ENCODE assay signal across 15 cellular contexts in genomic region chr4:89295415-89295927, GRCh38. TPM values are rescaled to one million over a fixed set of nuclear protein-coding genes. Genes with fewer than 3 reads are reported as not detected.
DNase-seq lines count a peak whose midpoint lies in the region; ATAC-seq and TF ChIP-seq lines count a peak whose summit lies in the region.
"Had no signal": no experiment of that assay in that cellular context is flagged by ENCODE, and none has a peak within 500 bp of the region (broad histone marks: within the 10 kb centered on the region; RNA-seq: fewer than 3 reads in every experiment).

No MANE protein-coding gene starts in this region.

- TF ChIP-seq POLR2A in spleen (IDR thresholded peaks at IDR 0.05), result no peak

- H3K36me3 ChIP-seq in OCI-LY3 (replicated peaks; ENCODE audit: low read depth, low read length) (no peaks in the 10 kb centered on the region), spleen (no peaks in the 10 kb centered on the region)
- H3K36me3 ChIP-seq: SJSA1, tibial artery had no signal

- H3K79me2 ChIP-seq in OCI-LY3 (ENCODE audit: low read length), result no peaks in the 10 kb centered on the region

- peak overlapping the region; percentile 94 for H3K27ac Mint-ChIP-seq in activated naive CD4-positive, alpha-beta T cell treated with anti-CD3 and anti-CD28 coated beads for 36 hours
- peak overlapping the region; percentile 93 for H3K27ac Mint-ChIP-seq in central memory CD8-positive, alpha-beta T cell (ENCODE audit: low read depth)

- H3K9me3 ChIP-seq in OCI-LY3 (ENCODE audit: insufficient read depth, low read length) (peaks cover 6% of the 10 kb centered on the region; the same call in 1 of the 2 replicates), spleen (no peaks in the 10 kb centered on the region)
- H3K9me3 ChIP-seq: psoas muscle, SJSA1, tibial artery had no signal

- CTCF ChIA-PET in activated naive CD4-positive, alpha-beta T cell treated with anti-CD3 and anti-CD28 coated beads for 36 hours (lab: Charles Lee), result interaction anchor here (0.9 to 2.5 kb wide), 6 partner anchors 10 to 70 kb away, joined by 3 to 13 read pairs (median 4); no protein-coding TSS in a partner anchor

- no peaks in the 10 kb centered on the region for H3K27me3 Mint-ChIP-seq in activated naive CD4-positive, alpha-beta T cell treated with anti-CD3 and anti-CD28 coated beads for 36 hours (ENCODE audit: low read depth)
- no peaks in the 10 kb centered on the region for H3K27me3 Mint-ChIP-seq in central memory CD8-positive, alpha-beta T cell

- H3K4me3 Mint-ChIP-seq in activated naive CD4-positive, alpha-beta T cell treated with anti-CD3 and anti-CD28 coated beads for 36 hours, result peak overlapping the region; percentile 44
- H3K4me3 Mint-ChIP-seq in central memory CD8-positive, alpha-beta T cell, result peak overlapping the region; percentile 65

- H3K9ac ChIP-seq in OCI-LY3 (ENCODE audit: low read length), result no peak overlapping the region

- no peaks in the 10 kb centered on the region for H4K20me1 ChIP-seq in OCI-LY3 (ENCODE audit: insufficient read depth, low read length)

- H3K27ac ChIP-seq in OCI-LY3 (ENCODE audit: low read length) (no peak overlapping the region), spleen (peak overlapping the region; percentile 37 to 90 (median 76))
- H3K27ac ChIP-seq: psoas muscle, SJSA1, tibial artery had no signal

- no peaks in the 10 kb centered on the region for H3K9me3 Mint-ChIP-seq in activated naive CD4-positive, alpha-beta T cell treated with anti-CD3 and anti-CD28 coated beads for 36 hours
- no peaks in the 10 kb centered on the region for H3K9me3 Mint-ChIP-seq in central memory CD8-positive, alpha-beta T cell

- H3K27me3 ChIP-seq in OCI-LY3 (ENCODE audit: low read depth, low read length) (0 out of 2 replicates have a peak, but pooled peaks cover 3% of the 10 kb centered on the region), spleen (replicated peaks in 1 of 7) (no peaks in the 10 kb centered on the region)
- H3K27me3 ChIP-seq: SJSA1, tibial artery had no signal

- intact Hi-C loops in activated naive CD4-positive, alpha-beta T cell treated with anti-CD3 and anti-CD28 coated beads for 36 hours (cut with micrococcal nuclease), result loop anchor here (1.0 to 10.0 kb wide), 16 partner anchors 22 to 1011 kb away; partner anchors contain the start of genes HERC3, HERC5, PPM1K and TIGD2
- intact Hi-C loops in spleen (cut with DNase I; ENCODE audit: low total_unique reads), result no loop called here

- peak overlapping the region; percentile 28 for H3K4me2 ChIP-seq in OCI-LY3 (ENCODE audit: low read length)

- 85 to 97% (median 92%) methylated on average over 3 of the region's 3 CpGs for WGBS in spleen, 5 donors

- TF ChIP-seq CTCF in OCI-LY3 (IDR thresholded peaks at IDR 0.05; ENCODE audit: low read depth, low read length) (no peak), spleen (IDR thresholded peaks at IDR 0.05 in 8 of 11, conservative IDR thresholded peaks at IDR 0.05 in 3 of 11) (no peak)

- peaks cover 69% of the 10 kb centered on the region for H3K4me1 ChIP-seq in OCI-LY3 (ENCODE audit: low read length)
- peaks cover 43 to 100% (median 82%) of the 10 kb centered on the region in 6 donors for H3K4me1 ChIP-seq in spleen
- H3K4me1 ChIP-seq: psoas muscle, SJSA1 had no signal

- H3K36me3 Mint-ChIP-seq in activated naive CD4-positive, alpha-beta T cell treated with anti-CD3 and anti-CD28 coated beads for 36 hours (ENCODE audit: low read depth), result no peaks in the 10 kb centered on the region
- H3K36me3 Mint-ChIP-seq in central memory CD8-positive, alpha-beta T cell (ENCODE audit: insufficient read depth), result peaks cover 23% of the 10 kb centered on the region

- peaks cover 78% of the 10 kb centered on the region for H3K4me1 Mint-ChIP-seq in activated naive CD4-positive, alpha-beta T cell treated with anti-CD3 and anti-CD28 coated beads for 36 hours (ENCODE audit: low read depth)
- H3K4me1 Mint-ChIP-seq in central memory CD8-positive, alpha-beta T cell, result peaks cover 76% of the 10 kb centered on the region

- peak; percentile 56 for DNase-seq in activated naive CD4-positive, alpha-beta T cell treated with anti-CD3 and anti-CD28 coated beads for 36 hours
- no peak for DNase-seq in activated naive CD4-positive, alpha-beta T cell treated with anti-CD3 and anti-CD28 coated beads, Interleukin-2, amount 50 U/mL, for 16 hours
- no peak for DNase-seq in central memory CD8-positive, alpha-beta T cell (ENCODE audit: low spot score in 2 of 2)
- DNase-seq in spleen (no peak), NCI-H1417 treated with DMSO at 0.1 percent for 48 hours (lab: John Stamatoyannopoulos, UW) (no peak)
- DNase-seq: anterior cingulate cortex; left colon; NCI-H1694; psoas muscle; stimulated activated CD4-positive, alpha-beta T cell treated with anti-CD3 and anti-CD28 coated beads, Interleukin-15, amount 100 ng/mL, for 24 hours; tibial artery had no signal

- ATAC-seq in central memory CD8-positive, alpha-beta T cell (replicated peaks; ENCODE audit: extremely low read depth, poor library complexity, severe bottlenecking), result no peak
- no peak for ATAC-seq in GM21360 (IDR thresholded peaks at IDR 0.05; ENCODE audit: unreplicated experiment)
- no peak for ATAC-seq in GM18858 (IDR thresholded peaks at IDR 0.05; ENCODE audit: unreplicated experiment)
- ATAC-seq: psoas muscle had no signal

- H3K4me3 ChIP-seq in OCI-LY3 (ENCODE audit: low read length), result no peak overlapping the region
- H3K4me3 ChIP-seq in spleen, result no peak overlapping the region
- H3K4me3 ChIP-seq: psoas muscle, SJSA1, tibial artery had no signal

- no peak overlapping the region for H2AFZ ChIP-seq in OCI-LY3 (ENCODE audit: low read depth, low read length)

RNA-seq across cellular contexts. Expression of gene GPRIN3, which starts 12.1 kb away (rescaled TPM):
- 1 to 10 TPM; 8.6 to 8.8 TPM for total RNA-seq in activated naive CD4-positive, alpha-beta T cell treated with anti-CD3 and anti-CD28 coated beads for 36 hours
- total RNA-seq in spleen, result 10 to 100 TPM; 22.9 to 40.2 (median 29.5) TPM
- polyA plus RNA-seq in spleen, result 1 to 10 TPM; 1.6 to 2.2 (median 2.0) TPM
- total RNA-seq: SJSA1 had no signal
